In the genomic region with DNA sequence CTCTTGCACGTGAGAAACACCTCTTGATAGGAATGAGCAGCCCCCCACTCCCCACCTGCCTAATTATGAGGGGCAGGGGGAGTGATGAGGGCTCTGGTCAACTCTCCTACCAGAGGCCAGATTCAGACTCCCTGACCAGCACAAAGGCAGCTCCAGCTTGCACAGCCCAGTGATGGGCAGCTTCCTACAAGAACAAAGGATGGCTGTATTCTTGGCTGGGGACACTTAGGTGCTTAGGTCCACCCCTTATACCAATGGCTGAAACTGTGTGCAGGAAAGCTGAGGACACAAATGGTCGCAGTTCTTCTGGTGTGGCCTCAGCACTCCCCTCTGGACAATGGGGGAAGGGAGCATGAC, we compare ENCODE assay signal across 1 cellular context.
TF ChIP-seq lines count a peak whose summit lies in the region.

No MANE protein-coding gene starts in this region.

TF ChIP-seq in IMR-90, 13 proteins besides CTCF, POLR2A, EP300 and RAD21:
- TF ChIP-seq RCOR1 (IDR thresholded peaks at IDR 0.05; ENCODE audit: insufficient replicate concordance, low read length) (no peak), FOS (IDR thresholded peaks at IDR 0.05; ENCODE audit: low read depth, low read length) (no peak), RFX5 (IDR thresholded peaks at IDR 0.05; ENCODE audit: low read depth, low read length) (no peak), NFE2L2 (IDR thresholded peaks at IDR 0.05; ENCODE audit: low read depth, low read length) (no peak), SMC3 (IDR thresholded peaks at IDR 0.05; ENCODE audit: low read depth, low read length) (no peak), MXI1 (IDR thresholded peaks at IDR 0.05; ENCODE audit: borderline replicate concordance, low read depth, low read length) (no peak), MAZ (IDR thresholded peaks at IDR 0.05; ENCODE audit: borderline replicate concordance, low read depth, low read length) (no peak), CHD1 (IDR thresholded peaks at IDR 0.05; ENCODE audit: low read depth, low read length) (no peak), MAFK (IDR thresholded peaks at IDR 0.05; ENCODE audit: low read depth, low read length) (no peak), BHLHE40 (IDR thresholded peaks at IDR 0.05; ENCODE audit: low read depth, low read length) (no peak), CEBPB (IDR thresholded peaks at IDR 0.05; ENCODE audit: low read depth, low read length) (no peak)
- TF ChIP-seq, protein P1, sequence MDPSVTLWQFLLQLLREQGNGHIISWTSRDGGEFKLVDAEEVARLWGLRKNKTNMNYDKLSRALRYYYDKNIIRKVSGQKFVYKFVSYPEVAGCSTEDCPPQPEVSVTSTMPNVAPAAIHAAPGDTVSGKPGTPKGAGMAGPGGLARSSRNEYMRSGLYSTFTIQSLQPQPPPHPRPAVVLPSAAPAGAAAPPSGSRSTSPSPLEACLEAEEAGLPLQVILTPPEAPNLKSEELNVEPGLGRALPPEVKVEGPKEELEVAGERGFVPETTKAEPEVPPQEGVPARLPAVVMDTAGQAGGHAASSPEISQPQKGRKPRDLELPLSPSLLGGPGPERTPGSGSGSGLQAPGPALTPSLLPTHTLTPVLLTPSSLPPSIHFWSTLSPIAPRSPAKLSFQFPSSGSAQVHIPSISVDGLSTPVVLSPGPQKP (IDR thresholded peaks at IDR 0.05; ENCODE audit: borderline replicate concordance, low read depth, low read length), result no peak
- TF ChIP-seq, protein P2, sequence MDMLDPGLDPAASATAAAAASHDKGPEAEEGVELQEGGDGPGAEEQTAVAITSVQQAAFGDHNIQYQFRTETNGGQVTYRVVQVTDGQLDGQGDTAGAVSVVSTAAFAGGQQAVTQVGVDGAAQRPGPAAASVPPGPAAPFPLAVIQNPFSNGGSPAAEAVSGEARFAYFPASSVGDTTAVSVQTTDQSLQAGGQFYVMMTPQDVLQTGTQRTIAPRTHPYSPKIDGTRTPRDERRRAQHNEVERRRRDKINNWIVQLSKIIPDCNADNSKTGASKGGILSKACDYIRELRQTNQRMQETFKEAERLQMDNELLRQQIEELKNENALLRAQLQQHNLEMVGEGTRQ (IDR thresholded peaks at IDR 0.05; ENCODE audit: low read depth, low read length), result no peak
